29 cellular contexts compared by ENCODE assay signal in genomic region chr3:87624860-87625259, GRCh38.
"Had no signal": no experiment of that assay in that cellular context is flagged by ENCODE, and none has a peak within 500 bp of the region (broad histone marks: within the 10 kb centered on the region; RNA-seq: fewer than 3 reads in every experiment).

No MANE protein-coding gene starts in this region.

- H3K36me3 ChIP-seq: stomach, suprapubic skin, thoracic aorta, thyroid gland, tibial artery, tibial nerve, transverse colon, upper lobe of left lung, upper lobe of right lung, uterus, vagina had no signal

- H3K9me3 Mint-ChIP-seq: stimulated activated effector memory CD8-positive, alpha-beta T cell treated with anti-CD3 and anti-CD28 coated beads, Interleukin-12 subunit alpha, Interleukin-12 subunit beta, amount 100 ng/mL, for 72 hours; stimulated activated memory B cell treated with anti-CD40 and anti-IgM and Interleukin-4, amounts not matched to agents 10 μg/mL and 1 μg/mL and 100 μg/mL, for 72 hours; stimulated activated naive B cell treated with anti-CD40 and anti-IgM and Interleukin-4, amounts not matched to agents 10 μg/mL and 1 μg/mL and 100 μg/mL, for 72 hours; stimulated activated naive CD8-positive, alpha-beta T cell treated with anti-CD3 and anti-CD28 coated beads, Interleukin-15, amount 100 ng/mL, for 72 hours; type B pancreatic cell had no signal

- H3K36me3 Mint-ChIP-seq: stimulated activated effector memory CD8-positive, alpha-beta T cell treated with anti-CD3 and anti-CD28 coated beads, Interleukin-12 subunit alpha, Interleukin-12 subunit beta, amount 100 ng/mL, for 72 hours; stimulated activated memory B cell treated with anti-CD40 and anti-IgM and Interleukin-4, amounts not matched to agents 10 μg/mL and 1 μg/mL and 100 μg/mL, for 72 hours; stimulated activated naive B cell treated with anti-CD40 and anti-IgM and Interleukin-4, amounts not matched to agents 10 μg/mL and 1 μg/mL and 100 μg/mL, for 72 hours; type B pancreatic cell had no signal

- FAIRE-seq: urothelium cell line had no signal

- H3K27me3 ChIP-seq: stomach, suprapubic skin, testis, thyroid gland, tibial artery, tibial nerve, transverse colon, upper lobe of left lung, upper lobe of right lung, uterus, vagina had no signal

- H3K9me3 ChIP-seq: suprapubic skin, testis, thoracic aorta, thyroid gland, tibial artery, upper lobe of left lung, upper lobe of right lung, uterus, vagina had no signal

- H3K4me3 Mint-ChIP-seq: stimulated activated effector memory CD8-positive, alpha-beta T cell treated with anti-CD3 and anti-CD28 coated beads, Interleukin-12 subunit alpha, Interleukin-12 subunit beta, amount 100 ng/mL, for 72 hours; stimulated activated memory B cell treated with anti-CD40 and anti-IgM and Interleukin-4, amounts not matched to agents 10 μg/mL and 1 μg/mL and 100 μg/mL, for 72 hours; stimulated activated naive B cell treated with anti-CD40 and anti-IgM and Interleukin-4, amounts not matched to agents 10 μg/mL and 1 μg/mL and 100 μg/mL, for 72 hours; stimulated activated naive CD8-positive, alpha-beta T cell treated with anti-CD3 and anti-CD28 coated beads, Interleukin-15, amount 100 ng/mL, for 72 hours; stimulated activated naive CD8-positive, alpha-beta T cell treated with anti-CD3 and anti-CD28 coated beads, Interleukin-15, Interleukin-2, amounts not matched to agents 100 ng/mL and 50 ng/mL, for 24 hours; type B pancreatic cell had no signal

- DNase-seq: stimulated activated CD4-positive, alpha-beta T cell treated with anti-CD3 and anti-CD28 coated beads, Interleukin-2, amount 100 ng/mL, for 48 hours; stimulated activated CD4-positive, alpha-beta T cell treated with anti-CD3 and anti-CD28 coated beads, Interleukin-4, amount 100 ng/mL, for 1 hour; stimulated activated CD4-positive, alpha-beta T cell treated with anti-CD3 and anti-CD28 coated beads, Interleukin-4, amount 100 ng/mL, for 24 hours; stimulated activated CD4-positive, alpha-beta T cell treated with anti-CD3 and anti-CD28 coated beads, Interleukin-4, amount 100 ng/mL, for 4 hours; stimulated activated CD8-positive, alpha-beta memory T cell treated with anti-CD3 and anti-CD28 coated beads, Interleukin-4, amount 100 ng/mL, for 48 hours; stimulated activated naive B cell treated with anti-CD40 and anti-IgM and Interleukin-4, amounts not matched to agents 10 μg/mL and 1 μg/mL and 100 μg/mL, for 72 hours; stimulated activated naive CD4-positive, alpha-beta T cell; stimulated activated naive CD4-positive, alpha-beta T cell treated with Interleukin-2 at 50 U/mL for 16 hours; stimulated activated naive CD8-positive, alpha-beta T cell treated with anti-CD3 and anti-CD28 coated beads, Interleukin-15, amount 100 ng/mL, for 72 hours; stimulated activated naive CD8-positive, alpha-beta T cell treated with anti-CD3 and anti-CD28 coated beads, Interleukin-15, Interleukin-2, amounts not matched to agents 100 U/mL and 50 U/mL, for 24 hours; stomach; substantia nigra; testis; thyroid gland; tibial artery; transverse colon; trophoblast cell; upper lobe of left lung; upper lobe of right lung; uterus had no signal

- H3K27me3 Mint-ChIP-seq: stimulated activated memory B cell treated with anti-CD40 and anti-IgM and Interleukin-4, amounts not matched to agents 10 μg/mL and 1 μg/mL and 100 μg/mL, for 72 hours; stimulated activated naive B cell treated with anti-CD40 and anti-IgM and Interleukin-4, amounts not matched to agents 10 μg/mL and 1 μg/mL and 100 μg/mL, for 72 hours; stimulated activated naive CD8-positive, alpha-beta T cell treated with anti-CD3 and anti-CD28 coated beads, Interleukin-15, amount 100 ng/mL, for 72 hours; stimulated activated naive CD8-positive, alpha-beta T cell treated with anti-CD3 and anti-CD28 coated beads, Interleukin-15, Interleukin-2, amounts not matched to agents 100 ng/mL and 50 ng/mL, for 24 hours; type B pancreatic cell had no signal

- H3K27ac Mint-ChIP-seq: stimulated activated effector memory CD8-positive, alpha-beta T cell treated with anti-CD3 and anti-CD28 coated beads, Interleukin-12 subunit alpha, Interleukin-12 subunit beta, amount 100 ng/mL, for 72 hours; stimulated activated memory B cell treated with anti-CD40 and anti-IgM and Interleukin-4, amounts not matched to agents 10 μg/mL and 1 μg/mL and 100 μg/mL, for 72 hours; stimulated activated naive B cell treated with anti-CD40 and anti-IgM and Interleukin-4, amounts not matched to agents 10 μg/mL and 1 μg/mL and 100 μg/mL, for 72 hours; stimulated activated naive CD8-positive, alpha-beta T cell treated with anti-CD3 and anti-CD28 coated beads, Interleukin-15, amount 100 ng/mL, for 72 hours; stimulated activated naive CD8-positive, alpha-beta T cell treated with anti-CD3 and anti-CD28 coated beads, Interleukin-15, Interleukin-2, amounts not matched to agents 100 ng/mL and 50 ng/mL, for 24 hours; type B pancreatic cell had no signal

- H3K4me3 ChIP-seq: stomach, suprapubic skin, testis, thoracic aorta, thyroid gland, tibial artery, tibial nerve, transverse colon, upper lobe of left lung, upper lobe of right lung, uterus, vagina had no signal

- H3K4me1 Mint-ChIP-seq: stimulated activated effector memory CD8-positive, alpha-beta T cell treated with anti-CD3 and anti-CD28 coated beads, Interleukin-12 subunit alpha, Interleukin-12 subunit beta, amount 100 ng/mL, for 72 hours; stimulated activated memory B cell treated with anti-CD40 and anti-IgM and Interleukin-4, amounts not matched to agents 10 μg/mL and 1 μg/mL and 100 μg/mL, for 72 hours; stimulated activated naive B cell treated with anti-CD40 and anti-IgM and Interleukin-4, amounts not matched to agents 10 μg/mL and 1 μg/mL and 100 μg/mL, for 72 hours; stimulated activated naive CD8-positive, alpha-beta T cell treated with anti-CD3 and anti-CD28 coated beads, Interleukin-15, amount 100 ng/mL, for 72 hours had no signal

- H3K27ac ChIP-seq: stomach, suprapubic skin, testis, thoracic aorta, thyroid gland, tibial artery, tibial nerve, transverse colon, upper lobe of left lung, upper lobe of right lung, uterus, vagina had no signal

- H3K4me1 ChIP-seq: stomach, suprapubic skin, testis, thyroid gland, tibial artery, tibial nerve, transverse colon, upper lobe of left lung, upper lobe of right lung, uterus, vagina had no signal

- ATAC-seq: stimulated activated effector memory CD8-positive, alpha-beta T cell treated with anti-CD3 and anti-CD28 coated beads, Interleukin-12 subunit alpha, Interleukin-12 subunit beta, amount 100 ng/mL, for 72 hours; stimulated activated memory B cell treated with anti-CD40 and anti-IgM and Interleukin-4, amounts not matched to agents 10 μg/mL and 1 μg/mL and 100 μg/mL, for 72 hours; stimulated activated naive B cell treated with anti-CD40 and anti-IgM and Interleukin-4, amounts not matched to agents 10 μg/mL and 1 μg/mL and 100 μg/mL, for 72 hours; stimulated activated naive CD8-positive, alpha-beta T cell treated with anti-CD3 and anti-CD28 coated beads, Interleukin-15, amount 100 ng/mL, for 72 hours; stimulated activated naive CD8-positive, alpha-beta T cell treated with anti-CD3 and anti-CD28 coated beads, Interleukin-15, Interleukin-2, amounts not matched to agents 100 U/mL and 50 U/mL, for 24 hours; upper lobe of right lung had no signal
